In the genomic region with DNA sequence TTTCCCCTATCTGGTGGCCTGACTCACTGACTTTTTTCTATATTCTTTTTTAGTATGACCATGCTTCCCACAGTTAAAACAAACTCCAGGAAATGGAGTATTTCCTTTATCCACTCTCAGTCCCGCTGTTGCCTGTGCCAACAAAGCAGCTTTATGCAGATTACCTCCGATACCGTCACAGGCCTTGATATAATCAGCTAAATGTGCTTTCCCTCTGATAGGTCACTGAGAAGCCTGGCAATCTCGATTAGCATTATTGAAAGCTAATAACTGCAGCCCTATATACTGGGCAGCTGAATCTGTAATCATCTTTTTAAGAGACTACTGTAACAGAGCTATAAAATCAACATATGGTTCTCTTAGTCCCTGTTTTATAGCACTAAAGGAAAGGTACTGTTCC, we compare ENCODE assay signal across 20 cellular contexts.
DNase-seq lines count a peak whose midpoint lies in the region; TF ChIP-seq lines count a peak whose summit lies in the region.
"Had no signal": no experiment of that assay in that cellular context is flagged by ENCODE, and none has a peak within 500 bp of the region (broad histone marks: within the 10 kb centered on the region; RNA-seq: fewer than 3 reads in every experiment).

No MANE protein-coding gene starts in this region.

- peaks cover 3% of the 10 kb centered on the region for H3K4me1 Mint-ChIP-seq in progenitor cell of endocrine pancreas (ENCODE audit: low read depth)
- H3K4me1 Mint-ChIP-seq: CD4-positive, alpha-beta memory T cell had no signal

- H3K27ac Mint-ChIP-seq in progenitor cell of endocrine pancreas, result peak overlapping the region; percentile 46
- H3K27ac Mint-ChIP-seq: CD4-positive, alpha-beta memory T cell had no signal

- DNase-seq in HT1080 (ENCODE audit: low read depth) (peak; percentile 29), WERI-Rb-1 (peak; percentile 8), fibroblast of villous mesenchyme (ENCODE audit: low read depth) (peak; percentile 57), progenitor cell of endocrine pancreas (ENCODE audit: low spot score, unreplicated experiment) (no peak), NCI-H2196 (lab: John Stamatoyannopoulos, UW; ENCODE audit: unreplicated experiment) (no peak), mesenteric fat pad (ENCODE audit: low spot score) (no peak)
- DNase-seq in stimulated activated naive CD4-positive, alpha-beta T cell treated with Interleukin-2 at 50 U/mL for 16 hours (lab: John Stamatoyannopoulos, UW), result no peak
- DNase-seq: activated CD4-positive, alpha-beta T cell treated with anti-CD3 and anti-CD28 coated beads, Interleukin-2, amount 50 U/mL, for 48 hours; activated naive CD4-positive, alpha-beta T cell; activated T-cell treated with anti-CD3 and anti-CD28 coated beads for 4 hours; anterior cingulate cortex; CD4-positive, alpha-beta memory T cell; foreskin fibroblast; kidney glomerular epithelial cell; NCI-H2029 treated with DMSO at 0.1 percent for 48 hours; NCI-H510A; nucleus accumbens; T-helper 1 cell had no signal

- peaks cover 3% of the 10 kb centered on the region for H3K9me3 ChIP-seq in WERI-Rb-1 (ENCODE audit: severe bottlenecking)

- H3K36me3 ChIP-seq in WERI-Rb-1, result no peaks in the 10 kb centered on the region
- H3K36me3 ChIP-seq: right atrium auricular region had no signal

- H3K27me3 ChIP-seq in WERI-Rb-1 (ENCODE audit: insufficient read depth, low read depth, severe bottlenecking), result peaks cover 24% of the 10 kb centered on the region
- H3K27me3 ChIP-seq: right atrium auricular region had no signal

- no peak overlapping the region for H3K27ac ChIP-seq in WERI-Rb-1
- H3K27ac ChIP-seq: right atrium auricular region had no signal

- TF ChIP-seq CTCF in WERI-Rb-1 (IDR thresholded peaks at IDR 0.05; ENCODE audit: low read depth, low read length), result no peak
- TF ChIP-seq CTCF in fibroblast of villous mesenchyme (IDR thresholded peaks at IDR 0.05; ENCODE audit: insufficient read depth, low read depth, low read length), result no peak
- no peak for TF ChIP-seq CTCF in progenitor cell of endocrine pancreas (IDR thresholded peaks at IDR 0.05; ENCODE audit: unreplicated experiment)

- H3K4me3 ChIP-seq in WERI-Rb-1 (ENCODE audit: low read depth, low read length) (no peak overlapping the region), fibroblast of villous mesenchyme (ENCODE audit: low read depth, low read length) (no peak overlapping the region)
- H3K4me3 ChIP-seq: K562, right atrium auricular region had no signal

- peaks cover 15% of the 10 kb centered on the region for H3K9me3 Mint-ChIP-seq in progenitor cell of endocrine pancreas (ENCODE audit: low read depth)

- no peaks in the 10 kb centered on the region for H3K27me3 Mint-ChIP-seq in progenitor cell of endocrine pancreas

- no peak overlapping the region for H3K4me3 Mint-ChIP-seq in progenitor cell of endocrine pancreas (ENCODE audit: low read depth)

- H3K36me3 Mint-ChIP-seq in progenitor cell of endocrine pancreas (ENCODE audit: insufficient read depth), result no peaks in the 10 kb centered on the region
- H3K36me3 Mint-ChIP-seq: CD4-positive, alpha-beta memory T cell had no signal

Comparison
In these comparisons a context has a peak if more than half of its experiments do, and no peak if none do; other contexts are left out.
1. DNase-seq: peak in HT1080 (single experiment), WERI-Rb-1 (single experiment) and fibroblast of villous mesenchyme (single experiment); none in progenitor cell of endocrine pancreas (single experiment), stimulated activated naive CD4-positive, alpha-beta T cell treated with Interleukin-2 at 50 U/mL for 16 hours (single experiment), NCI-H2196 (single experiment) and mesenteric fat pad (single experiment).